ENCODE assay signal across 11 cellular contexts in the genomic region with DNA sequence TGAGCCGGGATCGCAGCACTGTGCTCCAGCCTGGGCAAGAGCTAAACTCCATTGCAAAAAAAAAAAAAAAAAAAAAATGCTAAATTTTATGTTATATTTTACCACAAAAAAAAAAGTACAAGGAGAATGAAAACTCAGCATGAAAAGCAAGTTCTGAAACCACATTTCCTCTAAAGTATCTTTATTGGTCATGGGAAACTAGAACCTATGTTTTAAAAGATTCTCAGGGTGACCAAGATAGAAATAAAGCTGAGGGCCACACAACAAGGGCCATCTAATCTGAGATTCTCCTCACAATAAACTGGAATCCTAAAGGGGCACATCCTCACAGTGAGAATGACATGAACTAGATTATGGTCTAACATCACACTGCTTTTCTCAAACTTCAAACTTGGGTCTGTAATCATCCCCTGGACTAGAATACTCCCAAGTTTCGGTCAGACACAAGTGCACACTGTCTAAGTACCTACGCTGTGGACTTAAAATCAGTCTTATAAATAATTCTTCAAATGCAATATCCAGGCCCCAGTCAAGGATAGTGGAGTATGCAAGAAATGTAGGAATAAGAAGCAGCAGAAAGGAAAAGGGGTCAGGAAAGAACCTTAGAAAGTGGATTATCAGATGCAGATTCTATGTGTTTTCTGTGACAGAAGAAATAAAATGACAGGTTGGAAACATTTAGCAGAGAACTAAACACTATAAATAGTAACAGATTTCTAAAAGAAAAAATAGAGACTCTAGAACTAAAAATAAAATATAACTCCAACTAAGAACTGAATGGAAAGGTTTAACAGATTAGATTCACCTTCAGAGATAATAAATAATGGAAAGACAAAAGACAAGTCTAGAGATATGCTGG. TPM values are rescaled to one million over a fixed set of nuclear protein-coding genes. Genes with fewer than 3 reads are reported as not detected.
DNase-seq lines count a peak whose midpoint lies in the region; ATAC-seq, FAIRE-seq and TF ChIP-seq lines count a peak whose summit lies in the region.
"Had no signal": no experiment of that assay in that cellular context is flagged by ENCODE, and none has a peak within 500 bp of the region (broad histone marks: within the 10 kb centered on the region; RNA-seq: fewer than 3 reads in every experiment).

No MANE protein-coding gene starts in this region.

- H3K4me3 ChIP-seq in sigmoid colon: no peak overlapping the region

- no peak for TF ChIP-seq CTCF in sigmoid colon (IDR thresholded peaks at IDR 0.05)

- 87 to 94% methylated on average over 4 of the region's 4 CpGs for WGBS in sigmoid colon, 2 donors

- ATAC-seq in HG03442 (IDR thresholded peaks at IDR 0.05; ENCODE audit: unreplicated experiment): peak; percentile 42
- peak; percentile 14 for ATAC-seq in activated naive CD8-positive, alpha-beta T cell treated with anti-CD3 and anti-CD28 coated beads, Interleukin-2, amount 10 ng/mL, durations not matched to agents 7 days and 5 days (ENCODE audit: low read depth)
- ATAC-seq in HG02759 (IDR thresholded peaks at IDR 0.05; ENCODE audit: unreplicated experiment): no peak

- H3K9me3 Mint-ChIP-seq in activated naive CD8-positive, alpha-beta T cell treated with anti-CD3 and anti-CD28 coated beads, Interleukin-2, amount 10 ng/mL, durations not matched to agents 7 days and 5 days: peaks cover 9% of the 10 kb centered on the region

- no peaks in the 10 kb centered on the region for H3K9me3 ChIP-seq in sigmoid colon

- peaks cover 0 to 20% (median 13%) of the 10 kb centered on the region in 4 donors for H3K4me1 ChIP-seq in sigmoid colon

- peak; percentile 76 for FAIRE-seq in GM12892 (lab: Jason Lieb, UNC)

- peak overlapping the region; percentile 28 for H3K4me3 Mint-ChIP-seq in activated naive CD8-positive, alpha-beta T cell treated with anti-CD3 and anti-CD28 coated beads, Interleukin-2, amount 10 ng/mL, durations not matched to agents 7 days and 5 days

- no peaks in the 10 kb centered on the region for H3K27me3 ChIP-seq in sigmoid colon

- peaks cover 33% of the 10 kb centered on the region for H3K4me1 Mint-ChIP-seq in activated naive CD8-positive, alpha-beta T cell treated with anti-CD3 and anti-CD28 coated beads, Interleukin-2, amount 10 ng/mL, durations not matched to agents 7 days and 5 days

- DNase-seq in GM12892 (ENCODE audit: insufficient read length): no peak
- no peak for DNase-seq in activated naive CD8-positive, alpha-beta T cell treated with anti-CD3 and anti-CD28 coated beads, Interleukin-2, amount 10 ng/mL, durations not matched to agents 7 days and 5 days
- no peak for DNase-seq in sigmoid colon
- DNase-seq in NCI-H1694 treated with DMSO at 0.1 percent for 48 hours (lab: John Stamatoyannopoulos, UW): no peak
- no peak for DNase-seq in NCI-H1092 treated with DMSO at 0.1 percent for 48 hours (lab: John Stamatoyannopoulos, UW)
- no peak for DNase-seq in SK-N-DZ (ENCODE audit: low spot score)
- DNase-seq: activated CD4-positive, alpha-beta T cell treated with anti-CD3 and anti-CD28 coated beads for 48 hours; Calu3; mammary epithelial cell had no signal

- POLR2A ChIA-PET in activated naive CD8-positive, alpha-beta T cell treated with anti-CD3 and anti-CD28 coated beads, Interleukin-2, amount 10 ng/mL, durations not matched to agents 7 days and 5 days (lab: Charles Lee): interaction anchor here (1.0 to 1.6 kb wide), 2 partner anchors 85 to 97 kb away, joined by 4 to 16 read pairs; partner anchors contain the start of gene STK17A

- peak overlapping the region; percentile 11 for H3K27ac Mint-ChIP-seq in activated naive CD8-positive, alpha-beta T cell treated with anti-CD3 and anti-CD28 coated beads, Interleukin-2, amount 10 ng/mL, durations not matched to agents 7 days and 5 days

- intact Hi-C loops in sigmoid colon (cut with DNase I): no loop called here

- no peaks in the 10 kb centered on the region for H3K36me3 ChIP-seq in sigmoid colon

- H3K36me3 Mint-ChIP-seq in activated naive CD8-positive, alpha-beta T cell treated with anti-CD3 and anti-CD28 coated beads, Interleukin-2, amount 10 ng/mL, durations not matched to agents 7 days and 5 days: peaks cover 24% of the 10 kb centered on the region

- TF ChIP-seq EP300 in sigmoid colon (IDR thresholded peaks at IDR 0.05): no peak

- peak overlapping the region in 3 of 4 donors; percentile 20 to 70 (median 52) for H3K27ac ChIP-seq in sigmoid colon

- H3K27me3 Mint-ChIP-seq in activated naive CD8-positive, alpha-beta T cell treated with anti-CD3 and anti-CD28 coated beads, Interleukin-2, amount 10 ng/mL, durations not matched to agents 7 days and 5 days: no peaks in the 10 kb centered on the region

- TF ChIP-seq POLR2A in GM12892 (IDR thresholded peaks at IDR 0.05; ENCODE audit: low read depth, low read length): no peak
- TF ChIP-seq POLR2A in sigmoid colon (IDR thresholded peaks at IDR 0.05): no peak

RNA-seq across cellular contexts. Expression of gene COA1, which starts 49.9 kb away (rescaled TPM):
- polyA plus RNA-seq in GM12892 (2012; ENCODE audit: missing spikeins): 124 TPM
- total RNA-seq in activated naive CD8-positive, alpha-beta T cell treated with anti-CD3 and anti-CD28 coated beads, Interleukin-2, amount 10 ng/mL, durations not matched to agents 7 days and 5 days: 10 to 100 TPM; 72.7 to 80.2 TPM
- 10 to 100 TPM; 36.0 to 61.2 (median 42.9) TPM for total RNA-seq in sigmoid colon
- polyA plus RNA-seq in sigmoid colon: 10 to 100 TPM; 31.2 to 46.1 (median 36.3) TPM
- 170 and 179 TPM in 2 replicates for polyA plus RNA-seq in SK-N-DZ (2014; cell fraction: cytosol; rRNA removed)
- 141 and 152 TPM in 2 replicates for polyA plus RNA-seq in SK-N-DZ (2014; cell fraction: nucleus; rRNA removed)
